ENCODE assay signal across 8 cellular contexts in genomic region chr1:2205191-2205952, GRCh38. TPM values are rescaled to one million over a fixed set of nuclear protein-coding genes. Genes with fewer than 3 reads are reported as not detected.
DNase-seq lines count a peak whose midpoint lies in the region; ATAC-seq and TF ChIP-seq lines count a peak whose summit lies in the region.

No MANE protein-coding gene starts in this region.

- peak; percentile 85 for ATAC-seq in DND-41 (ENCODE audit: insufficient read depth, low read depth)
- peak; percentile 50 for ATAC-seq in GM21723 (IDR thresholded peaks at IDR 0.05; ENCODE audit: unreplicated experiment)
- peak; percentile 66 for ATAC-seq in sciatic nerve

- in situ Hi-C loops in astrocyte of the cerebellum (cut with HindIII; ENCODE audit: low sequenced_read_pairs) = no loop called here

- H3K27me3 Mint-ChIP-seq in T-helper 2 cell treated with Interferon-gamma antibody and Interleukin-4, amounts not matched to agents 5 μg/mL and 100 μg/mL, for 36 hours (ENCODE audit: low read depth) = peaks cover 3% of the 10 kb centered on the region

- peak; percentile 92 for DNase-seq in DND-41
- DNase-seq in T-helper 2 cell treated with Interferon-gamma antibody and Interleukin-4, amounts not matched to agents 5 μg/mL and 100 μg/mL, for 36 hours (ENCODE audit: low spot score) = peak; percentile 84
- DNase-seq in astrocyte of the cerebellum (ENCODE audit: low read depth) = peak; percentile 79
- DNase-seq in iPS DF 6.9 (ENCODE audit: low read depth, low spot score) = no peak
- peak; percentile 98 for DNase-seq in sciatic nerve (ENCODE audit: low spot score)
- DNase-seq in GM19238 (ENCODE audit: insufficient read length, low spot score) = no peak

- H2AFZ ChIP-seq in DND-41 (ENCODE audit: low read depth, low read length) (no peak overlapping the region), Loucy (ENCODE audit: low read length) (no peak overlapping the region)

- TF ChIP-seq CTCF in DND-41 (IDR thresholded peaks at IDR 0.05; ENCODE audit: borderline replicate concordance, extremely low read depth, low read length, poor library complexity, severe bottlenecking) = no peak
- no peak for TF ChIP-seq CTCF in Loucy (conservative IDR thresholded peaks at IDR 0.05; ENCODE audit: low read length)
- TF ChIP-seq CTCF in astrocyte of the cerebellum (IDR thresholded peaks at IDR 0.05; ENCODE audit: low read depth, low read length, missing control alignments) = no peak

- intact Hi-C loops in sciatic nerve (cut with DNase I) = no loop called here

- H3K9me3 Mint-ChIP-seq in T-helper 2 cell treated with Interferon-gamma antibody and Interleukin-4, amounts not matched to agents 5 μg/mL and 100 μg/mL, for 36 hours = no peaks in the 10 kb centered on the region

- H3K9ac ChIP-seq in DND-41 (ENCODE audit: low read depth, low read length) (peak overlapping the region; percentile 35; the same call in 1 of the 2 replicates), Loucy (ENCODE audit: low read depth, low read length, poor library complexity, severe bottlenecking) (no peak overlapping the region)

- peak overlapping the region in 1 of 2 experiments; percentile 45; a peak in 2 of 4 replicates for H3K4me3 ChIP-seq in DND-41 (ENCODE audit: low read depth in 1 of 2, low read length in 2 of 2)
- peak overlapping the region; percentile 13 for H3K4me3 ChIP-seq in Loucy (ENCODE audit: low read length, poor library complexity, severe bottlenecking)
- peak overlapping the region; percentile 41 for H3K4me3 ChIP-seq in astrocyte of the cerebellum (ENCODE audit: low read depth, low read length)
- H3K4me3 ChIP-seq in iPS DF 6.9 (ENCODE audit: low read length) = peak overlapping the region; percentile 41; the same call in 1 of the 2 replicates

- no peaks in the 10 kb centered on the region for H3K9me3 ChIP-seq in DND-41 (ENCODE audit: insufficient read depth, low read length, severe bottlenecking)
- no peaks in the 10 kb centered on the region for H3K9me3 ChIP-seq in Loucy (ENCODE audit: insufficient read depth, low read depth, low read length)
- no peaks in the 10 kb centered on the region for H3K9me3 ChIP-seq in iPS DF 6.9 (ENCODE audit: control insufficient read depth, insufficient read depth, low read length)

- H3K27ac Mint-ChIP-seq in T-helper 2 cell treated with Interferon-gamma antibody and Interleukin-4, amounts not matched to agents 5 μg/mL and 100 μg/mL, for 36 hours = no peak overlapping the region

- no peaks in the 10 kb centered on the region for H3K79me2 ChIP-seq in DND-41 (ENCODE audit: insufficient read depth, low read length)
- H3K79me2 ChIP-seq in Loucy (ENCODE audit: insufficient read depth, low read length) = no peaks in the 10 kb centered on the region

- no peaks in the 10 kb centered on the region for H3K36me3 ChIP-seq in DND-41 (ENCODE audit: insufficient read depth, low read length)
- no peaks in the 10 kb centered on the region for H3K36me3 ChIP-seq in Loucy (ENCODE audit: insufficient read depth, low read length)
- H3K36me3 ChIP-seq in iPS DF 6.9 (ENCODE audit: control insufficient read depth, insufficient read depth, low read length) = no peaks in the 10 kb centered on the region

- no peaks in the 10 kb centered on the region for H3F3A ChIP-seq in Loucy (ENCODE audit: low read depth)

- H3K4me2 ChIP-seq in DND-41 (ENCODE audit: insufficient read depth, low read length) (peak overlapping the region; percentile 59), Loucy (ENCODE audit: low read depth, low read length, poor library complexity, severe bottlenecking) (no peak overlapping the region)

- H3K27ac ChIP-seq in DND-41 (ENCODE audit: low read length) = no peak overlapping the region
- no peak overlapping the region for H3K27ac ChIP-seq in iPS DF 6.9 (ENCODE audit: low read length)

- H3K4me3 Mint-ChIP-seq in T-helper 2 cell treated with Interferon-gamma antibody and Interleukin-4, amounts not matched to agents 5 μg/mL and 100 μg/mL, for 36 hours = peak overlapping the region; percentile 48

- H3K36me3 Mint-ChIP-seq in T-helper 2 cell treated with Interferon-gamma antibody and Interleukin-4, amounts not matched to agents 5 μg/mL and 100 μg/mL, for 36 hours (ENCODE audit: low read depth) = no peaks in the 10 kb centered on the region

- H3K4me1 ChIP-seq in DND-41 (ENCODE audit: insufficient read depth, low read length) = peaks cover 15% of the 10 kb centered on the region
- H3K4me1 ChIP-seq in Loucy (ENCODE audit: insufficient read depth, low read length, poor library complexity, severe bottlenecking) = peaks cover 9% of the 10 kb centered on the region
- H3K4me1 ChIP-seq in iPS DF 6.9 (ENCODE audit: control insufficient read depth, insufficient read depth, low read length) = no peaks in the 10 kb centered on the region

- H3K27me3 ChIP-seq in DND-41 (ENCODE audit: insufficient read depth, low read length, poor library complexity) (no peaks in the 10 kb centered on the region), Loucy (ENCODE audit: insufficient read depth, low read length, poor library complexity, severe bottlenecking) (no peaks in the 10 kb centered on the region), iPS DF 6.9 (ENCODE audit: control insufficient read depth, insufficient read depth, low read length) (no peaks in the 10 kb centered on the region)

- peaks cover 2% of the 10 kb centered on the region for H3K4me1 Mint-ChIP-seq in T-helper 2 cell treated with Interferon-gamma antibody and Interleukin-4, amounts not matched to agents 5 μg/mL and 100 μg/mL, for 36 hours (ENCODE audit: low read depth)

- no CpG with 5 or more reads among the region's 84 CpGs for WGBS in iPS DF 6.9 (ENCODE audit: insufficient coverage, insufficient read length)

- no peaks in the 10 kb centered on the region for H3K9me2 ChIP-seq in Loucy (replicated peaks; ENCODE audit: low read depth, low read length)

- H4K20me1 ChIP-seq in DND-41 (ENCODE audit: insufficient read depth, low read length) (no peaks in the 10 kb centered on the region; the same call in none of the 2 replicates), Loucy (ENCODE audit: insufficient read depth, low read length, poor library complexity, severe bottlenecking) (no peaks in the 10 kb centered on the region)

RNA-seq across cellular contexts. Expression of gene FAAP20, which starts 10.8 kb away (rescaled TPM):
- total RNA-seq in sciatic nerve = 43.0 TPM

RNA-seq across cellular contexts. Expression of gene SKI, which starts 22.7 kb away (rescaled TPM):
- total RNA-seq in sciatic nerve = 108 TPM

Comparison
In these comparisons a context has a peak if more than half of its experiments do, and no peak if none do; other contexts are left out.
1. DNase-seq: peak in DND-41 (single experiment), T-helper 2 cell treated with Interferon-gamma antibody and Interleukin-4, amounts not matched to agents 5 μg/mL and 100 μg/mL, for 36 hours (single experiment), astrocyte of the cerebellum (single experiment) and sciatic nerve (single experiment); none in iPS DF 6.9 (single experiment) and GM19238 (single experiment).
2. Peak in every context shown above with its lines, with median percentiles within 50 percentile points of each other: ATAC-seq.